Comparison of ENCODE assay signal across 36 cellular contexts in genomic region chr1:211701733-211702132, GRCh38. TPM values are rescaled to one million over a fixed set of nuclear protein-coding genes. Genes with fewer than 3 reads are reported as not detected.
"Had no signal": no experiment of that assay in that cellular context is flagged by ENCODE, and none has a peak within 500 bp of the region (broad histone marks: within the 10 kb centered on the region; RNA-seq: fewer than 3 reads in every experiment).

No MANE protein-coding gene starts in this region.

- DNase-seq: activated CD4-positive, alpha-beta memory T cell treated with anti-CD3 and anti-CD28 coated beads for 36 hours; activated CD4-positive, alpha-beta T cell treated with anti-CD3 and anti-CD28 coated beads for 36 hours; activated CD4-positive, alpha-beta T cell treated with anti-CD3 and anti-CD28 coated beads, Interleukin-2, amount 10 ng/mL, durations not matched to agents 24 days and 14 days; activated CD4-positive, CD25-positive, alpha-beta regulatory T cell; activated CD4-positive, CD25-positive, alpha-beta regulatory T cell treated with anti-CD3 and anti-CD28 coated beads, Interleukin-2, amount 50 U/mL, for 72 hours; activated CD8-positive, alpha-beta memory T cell treated with anti-CD3 and anti-CD28 coated beads, Interleukin-2, amount 10 ng/mL, durations not matched to agents 7 days and 5 days; activated CD8-positive, alpha-beta memory T cell treated with anti-CD3 and anti-CD28 coated beads, Interleukin-2, amount 50 U/mL, for 4 hours; activated CD8-positive, alpha-beta T cell treated with anti-CD3 and anti-CD28 coated beads, Interleukin-2, amount 10 ng/mL, durations not matched to agents 7 days and 5 days; activated effector memory CD4-positive, alpha-beta T cell treated with anti-CD3 and anti-CD28 coated beads, Interleukin-2, amount 50 U/mL, for 16 hours; activated naive CD4-positive, alpha-beta T cell treated with anti-CD3 and anti-CD28 coated beads for 36 hours; activated naive CD8-positive, alpha-beta T cell treated with anti-CD3 and anti-CD28 coated beads for 36 hours; activated naive CD8-positive, alpha-beta T cell treated with anti-CD3 and anti-CD28 coated beads, Interleukin-2, amount 50 U/mL, for 24 hours; activated T-cell treated with anti-CD3 and anti-CD28 coated beads, Interleukin-2, amount 50 U/mL, for 1 hour; activated T-cell treated with anti-CD3 and anti-CD28 coated beads, Interleukin-2, amount 50 U/mL, for 48 hours; adrenal gland; amygdala; aorta; body of pancreas; central memory CD4-positive, alpha-beta T cell; cerebellar nuclear complex; colonic mucosa; effector CD8-positive, alpha-beta T cell; endodermal cell; erythroblast; esophagus squamous epithelium; head of caudate nucleus; T-helper 1 cell; T-helper 17 cell; T1000; WERI-Rb-1 had no signal

- H3K36me3 Mint-ChIP-seq: activated CD4-positive, alpha-beta memory T cell treated with anti-CD3 and anti-CD28 coated beads for 36 hours; activated CD8-positive, alpha-beta memory T cell treated with anti-CD3 and anti-CD28 coated beads, Interleukin-2, amount 10 ng/mL, durations not matched to agents 7 days and 5 days; activated naive CD4-positive, alpha-beta T cell treated with anti-CD3 and anti-CD28 coated beads, Interleukin-2, amount 50 U/mL, for 24 hours; activated naive CD8-positive, alpha-beta T cell treated with anti-CD3 and anti-CD28 coated beads for 36 hours had no signal

- H3K4me1 ChIP-seq: adrenal gland, colonic mucosa had no signal

- H3K27me3 ChIP-seq: adrenal gland, body of pancreas, cardiac muscle cell, colonic mucosa had no signal

- H3K9me3 ChIP-seq: adrenal gland, body of pancreas, colonic mucosa, esophagus squamous epithelium had no signal

- H3K36me3 ChIP-seq: adrenal gland, cardiac muscle cell, colonic mucosa, esophagus squamous epithelium, WERI-Rb-1 had no signal

- H3K27ac Mint-ChIP-seq: activated CD4-positive, alpha-beta memory T cell treated with anti-CD3 and anti-CD28 coated beads for 36 hours; activated CD4-positive, alpha-beta T cell treated with anti-CD3 and anti-CD28 coated beads for 36 hours; activated CD4-positive, alpha-beta T cell treated with anti-CD3 and anti-CD28 coated beads, Interleukin-2, amount 10 ng/mL, durations not matched to agents 24 days and 14 days; activated CD8-positive, alpha-beta memory T cell treated with anti-CD3 and anti-CD28 coated beads, Interleukin-2, amount 10 ng/mL, durations not matched to agents 7 days and 5 days; activated CD8-positive, alpha-beta T cell treated with anti-CD3 and anti-CD28 coated beads, Interleukin-2, amount 10 ng/mL, durations not matched to agents 7 days and 5 days; activated naive CD4-positive, alpha-beta T cell treated with anti-CD3 and anti-CD28 coated beads for 36 hours; activated naive CD4-positive, alpha-beta T cell treated with anti-CD3 and anti-CD28 coated beads, Interleukin-2, amount 50 U/mL, for 24 hours; activated naive CD8-positive, alpha-beta T cell treated with anti-CD3 and anti-CD28 coated beads for 36 hours; activated naive CD8-positive, alpha-beta T cell treated with anti-CD3 and anti-CD28 coated beads, Interleukin-2, amount 50 U/mL, for 24 hours; activated T-helper 1 cell treated with anti-CD3 and anti-CD28 coated beads, Interleukin-12 subunit alpha, Interleukin-12 subunit beta, Interleukin-2, Interleukin-4 antibody, amounts not matched to agents 30 ng/mL and 10 ng/mL and 1 ng/mL, durations not matched to agents 14 hours and 24 hours and 36 hours; activated T-helper 2 cell treated with anti-CD3 and anti-CD28 coated beads, Interferon-gamma antibody, Interleukin-2, Interleukin-4, amounts not matched to agents 10 μg/mL and 5 μg/mL and 100 μg/mL, durations not matched to agents 14 hours and 24 hours and 36 hours; endodermal cell; T-helper 17 cell; T-helper 2 cell treated with Interferon-gamma antibody and Interleukin-4, amounts not matched to agents 5 μg/mL and 100 μg/mL, for 36 hours had no signal

- H3K4me3 ChIP-seq: adrenal gland, body of pancreas, cardiac muscle cell, colonic mucosa, esophagus squamous epithelium had no signal

- H3K9me3 Mint-ChIP-seq: activated CD4-positive, alpha-beta memory T cell treated with anti-CD3 and anti-CD28 coated beads for 36 hours; activated CD4-positive, alpha-beta T cell treated with anti-CD3 and anti-CD28 coated beads, Interleukin-2, amount 10 ng/mL, durations not matched to agents 24 days and 14 days; activated naive CD4-positive, alpha-beta T cell treated with anti-CD3 and anti-CD28 coated beads for 36 hours; activated naive CD4-positive, alpha-beta T cell treated with anti-CD3 and anti-CD28 coated beads, Interleukin-2, amount 50 U/mL, for 24 hours; activated naive CD8-positive, alpha-beta T cell treated with anti-CD3 and anti-CD28 coated beads for 36 hours; activated naive CD8-positive, alpha-beta T cell treated with anti-CD3 and anti-CD28 coated beads, Interleukin-2, amount 50 U/mL, for 24 hours; activated T-helper 1 cell treated with anti-CD3 and anti-CD28 coated beads, Interleukin-12 subunit alpha, Interleukin-12 subunit beta, Interleukin-2, Interleukin-4 antibody, amounts not matched to agents 30 ng/mL and 10 ng/mL and 1 ng/mL, durations not matched to agents 14 hours and 24 hours and 36 hours; activated T-helper 2 cell treated with anti-CD3 and anti-CD28 coated beads, Interferon-gamma antibody, Interleukin-2, Interleukin-4, amounts not matched to agents 10 μg/mL and 5 μg/mL and 100 μg/mL, durations not matched to agents 14 hours and 24 hours and 36 hours; endodermal cell; T-helper 2 cell treated with Interferon-gamma antibody and Interleukin-4, amounts not matched to agents 5 μg/mL and 100 μg/mL, for 36 hours had no signal

- ATAC-seq: activated CD4-positive, alpha-beta T cell treated with anti-CD3 and anti-CD28 coated beads for 36 hours; activated CD8-positive, alpha-beta memory T cell treated with anti-CD3 and anti-CD28 coated beads, Interleukin-2, amount 10 ng/mL, durations not matched to agents 7 days and 5 days; activated CD8-positive, alpha-beta T cell treated with anti-CD3 and anti-CD28 coated beads, Interleukin-2, amount 10 ng/mL, durations not matched to agents 7 days and 5 days; activated naive CD8-positive, alpha-beta T cell treated with anti-CD3 and anti-CD28 coated beads, Interleukin-2, amount 50 U/mL, for 24 hours; body of pancreas; T-helper 17 cell had no signal

- H3K27me3 Mint-ChIP-seq: activated CD4-positive, alpha-beta memory T cell treated with anti-CD3 and anti-CD28 coated beads for 36 hours; activated CD4-positive, alpha-beta T cell treated with anti-CD3 and anti-CD28 coated beads for 36 hours; activated naive CD4-positive, alpha-beta T cell treated with anti-CD3 and anti-CD28 coated beads, Interleukin-2, amount 50 U/mL, for 24 hours; activated naive CD8-positive, alpha-beta T cell treated with anti-CD3 and anti-CD28 coated beads for 36 hours; activated naive CD8-positive, alpha-beta T cell treated with anti-CD3 and anti-CD28 coated beads, Interleukin-2, amount 50 U/mL, for 24 hours had no signal

- FAIRE-seq: frontal cortex had no signal

- H3K27ac ChIP-seq: adrenal gland, body of pancreas, cardiac muscle cell, colonic mucosa, esophagus squamous epithelium, WERI-Rb-1 had no signal

- H3K4me3 Mint-ChIP-seq: activated CD4-positive, alpha-beta memory T cell treated with anti-CD3 and anti-CD28 coated beads for 36 hours; activated CD4-positive, alpha-beta T cell treated with anti-CD3 and anti-CD28 coated beads for 36 hours; activated CD4-positive, alpha-beta T cell treated with anti-CD3 and anti-CD28 coated beads, Interleukin-2, amount 10 ng/mL, durations not matched to agents 24 days and 14 days; activated CD8-positive, alpha-beta memory T cell treated with anti-CD3 and anti-CD28 coated beads, Interleukin-2, amount 10 ng/mL, durations not matched to agents 7 days and 5 days; activated CD8-positive, alpha-beta T cell treated with anti-CD3 and anti-CD28 coated beads, Interleukin-2, amount 10 ng/mL, durations not matched to agents 7 days and 5 days; activated naive CD4-positive, alpha-beta T cell treated with anti-CD3 and anti-CD28 coated beads for 36 hours; activated naive CD4-positive, alpha-beta T cell treated with anti-CD3 and anti-CD28 coated beads, Interleukin-2, amount 50 U/mL, for 24 hours; activated naive CD8-positive, alpha-beta T cell treated with anti-CD3 and anti-CD28 coated beads for 36 hours; activated naive CD8-positive, alpha-beta T cell treated with anti-CD3 and anti-CD28 coated beads, Interleukin-2, amount 50 U/mL, for 24 hours; activated T-helper 1 cell treated with anti-CD3 and anti-CD28 coated beads, Interleukin-12 subunit alpha, Interleukin-12 subunit beta, Interleukin-2, Interleukin-4 antibody, amounts not matched to agents 30 ng/mL and 10 ng/mL and 1 ng/mL, durations not matched to agents 14 hours and 24 hours and 36 hours; endodermal cell; T-helper 17 cell; T-helper 2 cell treated with Interferon-gamma antibody and Interleukin-4, amounts not matched to agents 5 μg/mL and 100 μg/mL, for 36 hours had no signal

RNA-seq across cellular contexts. Expression of gene NEK2, which starts 26.3 kb away (rescaled TPM):
- total RNA-seq: body of pancreas had no signal
